6 cellular contexts compared by ENCODE assay signal in the genomic region with DNA sequence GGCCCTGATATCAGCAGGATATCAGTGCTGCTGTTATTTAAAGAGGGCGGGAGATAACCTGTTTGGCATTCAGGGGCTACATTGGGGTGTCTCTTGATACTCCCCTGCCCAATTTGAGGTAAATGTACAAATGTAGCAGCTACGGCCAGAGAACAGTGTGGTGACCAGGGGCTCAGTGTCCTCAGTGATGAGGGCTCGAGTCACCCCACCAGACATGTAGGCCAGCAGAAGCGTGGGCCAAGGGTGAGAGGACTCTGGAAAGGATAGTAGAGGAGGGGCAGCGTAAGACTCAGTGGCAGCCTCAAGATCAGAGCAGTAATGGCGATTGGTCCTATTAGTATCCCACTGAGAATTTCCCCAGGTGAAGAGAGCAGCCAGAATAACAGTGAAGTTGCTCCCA.
"Had no signal": no experiment of that assay in that cellular context is flagged by ENCODE, and none has a peak within 500 bp of the region (broad histone marks: within the 10 kb centered on the region; RNA-seq: fewer than 3 reads in every experiment).

No MANE protein-coding gene starts in this region.

- H3K4me3 ChIP-seq: K562 had no signal

- H3K4me3 Mint-ChIP-seq: IgD-negative memory B cell had no signal

- H3K27ac Mint-ChIP-seq: IgD-negative memory B cell had no signal

- DNase-seq: IMR-90, KBM-7 had no signal

- H3K27ac ChIP-seq: HL-60 had no signal

- H3K9me3 Mint-ChIP-seq: IgD-negative memory B cell had no signal

- H3K36me3 Mint-ChIP-seq: IgD-negative memory B cell had no signal

- ATAC-seq: HepG2, K562 had no signal
